Comparison of ENCODE assay signal across 17 cellular contexts in the genomic region with DNA sequence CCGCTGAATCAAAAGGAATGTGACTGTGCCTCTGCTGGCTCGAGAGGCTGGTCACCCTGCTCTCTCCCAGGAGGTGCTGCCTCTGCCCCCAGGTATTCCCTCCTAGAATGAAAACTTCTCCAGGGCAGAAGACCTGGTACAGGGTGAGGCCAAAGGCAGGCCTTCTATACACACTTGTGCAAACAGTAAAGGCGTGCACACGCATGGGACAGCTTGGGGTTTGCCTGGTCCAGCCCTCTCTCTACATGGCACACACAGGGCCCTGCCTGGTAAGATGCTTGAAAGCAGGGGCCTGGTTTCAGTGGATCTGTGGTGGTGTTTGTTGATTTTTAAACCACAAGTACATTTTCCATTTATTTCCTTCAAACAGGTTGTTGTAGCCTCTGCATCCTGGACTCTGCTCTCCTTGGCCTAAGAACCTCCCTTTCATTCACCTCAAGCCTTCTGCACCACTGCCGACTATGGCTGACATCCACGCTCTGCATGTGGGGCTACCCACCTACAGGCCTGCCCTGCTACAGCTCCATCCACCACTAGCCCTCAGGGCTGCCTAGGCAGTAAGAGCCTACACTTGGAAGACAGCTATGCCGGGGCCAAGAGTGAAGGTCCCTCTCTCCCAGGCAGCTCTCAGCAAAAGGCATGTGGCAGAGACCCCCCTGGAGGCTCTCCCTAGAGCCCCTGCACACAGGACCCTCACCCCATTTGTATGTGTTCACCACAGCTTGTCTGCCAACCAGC.
"Had no signal": no experiment of that assay in that cellular context is flagged by ENCODE, and none has a peak within 500 bp of the region (broad histone marks: within the 10 kb centered on the region; RNA-seq: fewer than 3 reads in every experiment).

No MANE protein-coding gene starts in this region.

- H3K27me3 ChIP-seq: dorsolateral prefrontal cortex, gastrocnemius medialis, heart right ventricle had no signal

- ATAC-seq: esophagus mucosa, gastrocnemius medialis, left lobe of liver, natural killer cell had no signal

- H3K4me1 ChIP-seq: gastrocnemius medialis had no signal

- H3K4me3 ChIP-seq: dorsolateral prefrontal cortex, gastrocnemius medialis, heart right ventricle, stomach, thoracic aorta had no signal

- H3K36me3 ChIP-seq: gastrocnemius medialis, heart right ventricle, stomach, thoracic aorta had no signal

- DNase-seq: cortex of kidney; dorsolateral prefrontal cortex; effector memory CD4-positive, alpha-beta T cell; gastrocnemius medialis; heart right ventricle; hypothalamus; kidney glomerular epithelial cell; natural killer cell; small intestine; stimulated activated CD4-positive, alpha-beta T cell treated with anti-CD3 and anti-CD28 coated beads, Interleukin-12 subunit alpha, Interleukin-12 subunit beta, amount 100 ng/mL, for 4 hours; stimulated activated naive CD4-positive, alpha-beta T cell; stomach; substantia nigra; trophoblast cell had no signal

- H3K9me3 ChIP-seq: gastrocnemius medialis, heart right ventricle, stomach, thoracic aorta had no signal

- H3K27ac ChIP-seq: gastrocnemius medialis, stomach, thoracic aorta had no signal
